20 cellular contexts compared by ENCODE assay signal in the genomic region with DNA sequence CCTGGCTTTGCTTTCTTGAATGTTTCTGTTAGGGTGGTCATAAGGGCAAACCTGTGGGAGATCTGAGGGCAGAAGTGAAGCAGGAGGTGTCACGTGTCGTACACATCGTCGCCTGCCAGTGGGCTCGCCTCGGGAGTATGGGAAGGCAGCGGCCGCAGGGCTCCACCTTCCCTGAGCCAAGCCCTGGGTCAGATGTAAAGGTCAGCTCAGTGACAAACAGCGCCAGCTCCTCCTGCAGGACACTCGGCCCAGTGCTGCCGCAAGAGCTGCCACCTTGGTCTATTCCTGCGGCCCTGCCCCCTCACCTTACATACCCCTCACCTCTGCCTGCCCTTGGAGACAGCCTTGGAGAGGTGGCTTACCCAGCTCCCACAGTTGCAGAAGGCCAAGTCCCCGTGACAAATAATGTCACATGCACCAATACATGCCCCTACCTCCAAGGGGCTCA.
DNase-seq lines count a peak whose midpoint lies in the region; ATAC-seq, FAIRE-seq and TF ChIP-seq lines count a peak whose summit lies in the region.
"Had no signal": no experiment of that assay in that cellular context is flagged by ENCODE, and none has a peak within 500 bp of the region (broad histone marks: within the 10 kb centered on the region; RNA-seq: fewer than 3 reads in every experiment).

No MANE protein-coding gene starts in this region.

- FAIRE-seq in bronchial epithelial cell (lab: Jason Lieb, UNC): no peak

- no peak overlapping the region for H3K27ac Mint-ChIP-seq in activated T-cell treated with anti-CD3 and anti-CD28 coated beads, Interleukin-2, amount 50 U/mL, for 72 hours
- H3K27ac Mint-ChIP-seq: activated CD4-positive, alpha-beta T cell treated with anti-CD3 and anti-CD28 coated beads, Interleukin-2, amount 10 ng/mL, durations not matched to agents 7 days and 5 days; activated naive CD8-positive, alpha-beta T cell treated with anti-CD3 and anti-CD28 coated beads, Interleukin-2, amount 50 U/mL, for 24 hours; CD8-positive, alpha-beta T cell; naive thymus-derived CD4-positive, alpha-beta T cell had no signal

- H3K9me3 Mint-ChIP-seq in activated T-cell treated with anti-CD3 and anti-CD28 coated beads, Interleukin-2, amount 50 U/mL, for 72 hours: no peaks in the 10 kb centered on the region
- H3K9me3 Mint-ChIP-seq: activated CD4-positive, alpha-beta T cell treated with anti-CD3 and anti-CD28 coated beads, Interleukin-2, amount 10 ng/mL, durations not matched to agents 7 days and 5 days; activated naive CD8-positive, alpha-beta T cell treated with anti-CD3 and anti-CD28 coated beads, Interleukin-2, amount 50 U/mL, for 24 hours; CD8-positive, alpha-beta T cell; naive thymus-derived CD4-positive, alpha-beta T cell had no signal

- DNase-seq in HuH-7.5 (ENCODE audit: low spot score) (peak; percentile 62), bronchial epithelial cell (ENCODE audit: low read depth) (no peak), left kidney (ENCODE audit: low read depth, low spot score) (peak; percentile 49), EL (no peak)
- DNase-seq in activated naive CD4-positive, alpha-beta T cell treated with Interleukin-2 at 50 U/mL for 16 hours: no peak
- DNase-seq in activated T-cell treated with anti-CD3 and anti-CD28 coated beads, Interleukin-2, amount 50 U/mL, for 72 hours: no peak
- DNase-seq: activated CD4-positive, alpha-beta T cell treated with anti-CD3 and anti-CD28 coated beads, Interleukin-2, amount 10 ng/mL, durations not matched to agents 7 days and 5 days; activated naive CD8-positive, alpha-beta T cell treated with anti-CD3 and anti-CD28 coated beads, Interleukin-2, amount 50 U/mL, for 24 hours; activated T-cell treated with anti-CD3 and anti-CD28 coated beads, Interleukin-2, amount 50 U/mL, for 1 hour; CD8-positive, alpha-beta T cell; central memory CD4-positive, alpha-beta T cell; foreskin fibroblast; naive thymus-derived CD4-positive, alpha-beta T cell; NCI-H187 treated with DMSO at 0.1 percent for 48 hours; NCI-H524; retina had no signal

- H3K27me3 ChIP-seq in bronchial epithelial cell (ENCODE audit: control insufficient read depth, insufficient read depth, low read length): no peaks in the 10 kb centered on the region

- no peak overlapping the region for H3K4me3 ChIP-seq in bronchial epithelial cell (ENCODE audit: low read depth, low read length)
- H3K4me3 ChIP-seq: lung, SK-N-MC had no signal

- H3K27ac ChIP-seq in 22Rv1: no peak overlapping the region
- H3K27ac ChIP-seq: SK-N-MC had no signal

- no peaks in the 10 kb centered on the region for H3K36me3 Mint-ChIP-seq in activated T-cell treated with anti-CD3 and anti-CD28 coated beads, Interleukin-2, amount 50 U/mL, for 72 hours (ENCODE audit: insufficient read depth in 2 of 2)

- H3K36me3 ChIP-seq in bronchial epithelial cell (ENCODE audit: control insufficient read depth, insufficient read depth, low read length): no peaks in the 10 kb centered on the region

- H3K4me1 Mint-ChIP-seq in activated T-cell treated with anti-CD3 and anti-CD28 coated beads, Interleukin-2, amount 50 U/mL, for 72 hours (ENCODE audit: low read depth): no peaks in the 10 kb centered on the region
- H3K4me1 Mint-ChIP-seq: activated naive CD8-positive, alpha-beta T cell treated with anti-CD3 and anti-CD28 coated beads, Interleukin-2, amount 50 U/mL, for 24 hours had no signal

- H3K4me3 Mint-ChIP-seq in activated T-cell treated with anti-CD3 and anti-CD28 coated beads, Interleukin-2, amount 50 U/mL, for 72 hours: no peak overlapping the region
- H3K4me3 Mint-ChIP-seq: activated CD4-positive, alpha-beta T cell treated with anti-CD3 and anti-CD28 coated beads, Interleukin-2, amount 10 ng/mL, durations not matched to agents 7 days and 5 days; activated naive CD8-positive, alpha-beta T cell treated with anti-CD3 and anti-CD28 coated beads, Interleukin-2, amount 50 U/mL, for 24 hours; CD8-positive, alpha-beta T cell; naive thymus-derived CD4-positive, alpha-beta T cell had no signal

- ATAC-seq in HG03095 (IDR thresholded peaks at IDR 0.05; ENCODE audit: unreplicated experiment): no peak
- ATAC-seq in activated T-cell treated with anti-CD3 and anti-CD28 coated beads, Interleukin-2, amount 50 U/mL, for 72 hours (replicated peaks in 1 of 2): no peak
- ATAC-seq: activated naive CD8-positive, alpha-beta T cell treated with anti-CD3 and anti-CD28 coated beads, Interleukin-2, amount 50 U/mL, for 24 hours; CD8-positive, alpha-beta T cell; naive thymus-derived CD4-positive, alpha-beta T cell had no signal

- H3K27me3 Mint-ChIP-seq in activated T-cell treated with anti-CD3 and anti-CD28 coated beads, Interleukin-2, amount 50 U/mL, for 72 hours (ENCODE audit: low read depth): no peaks in the 10 kb centered on the region
- H3K27me3 Mint-ChIP-seq: activated CD4-positive, alpha-beta T cell treated with anti-CD3 and anti-CD28 coated beads, Interleukin-2, amount 10 ng/mL, durations not matched to agents 7 days and 5 days; activated naive CD8-positive, alpha-beta T cell treated with anti-CD3 and anti-CD28 coated beads, Interleukin-2, amount 50 U/mL, for 24 hours; naive thymus-derived CD4-positive, alpha-beta T cell had no signal

- TF ChIP-seq CTCF in 22Rv1 (IDR thresholded peaks at IDR 0.05) (peak; percentile 18; the same call in 1 of the 2 replicates), bronchial epithelial cell (IDR thresholded peaks at IDR 0.05; ENCODE audit: insufficient read depth, low read length, severe bottlenecking) (peak; percentile 11)

Comparison
In these comparisons a context has a peak if more than half of its experiments do, and no peak if none do; other contexts are left out.
1. DNase-seq: peak in HuH-7.5 (single experiment) and left kidney (single experiment); none in bronchial epithelial cell (single experiment), EL (single experiment), activated naive CD4-positive, alpha-beta T cell treated with Interleukin-2 at 50 U/mL for 16 hours (single experiment) and activated T-cell treated with anti-CD3 and anti-CD28 coated beads, Interleukin-2, amount 50 U/mL, for 72 hours (0 of 2).